ENCODE assay signal across 17 cellular contexts in genomic region chr16:68273459-68273858, GRCh38. TPM values are rescaled to one million over a fixed set of nuclear protein-coding genes. Genes with fewer than 3 reads are reported as not detected.
A peak's percentile ranks its signal among the peaks of the same experiment; 100 is the strongest.
DNase-seq lines count a peak whose midpoint lies in the region; ATAC-seq, FAIRE-seq and TF ChIP-seq lines count a peak whose summit lies in the region.
"Had no signal": no experiment of that assay in that cellular context is flagged by ENCODE, and none has a peak within 500 bp of the region (broad histone marks: within the 10 kb centered on the region; RNA-seq: fewer than 3 reads in every experiment).

No MANE protein-coding gene starts in this region.

- H3K4me3 ChIP-seq in MM.1S (ENCODE audit: low read length), result no peak overlapping the region
- H3K4me3 ChIP-seq in GM12878, result no peak overlapping the region
- H3K4me3 ChIP-seq in spleen, result no peak overlapping the region
- H3K4me3 ChIP-seq: A549, cardiac muscle cell, right atrium auricular region had no signal

- H2AFZ ChIP-seq in MM.1S (ENCODE audit: low read length), result no peak overlapping the region
- H2AFZ ChIP-seq in GM12878 (ENCODE audit: control insufficient read depth, low read depth, low read length), result no peak overlapping the region

- RAD21 ChIA-PET in GM12878 (lab: Charles Lee; ENCODE audit: unreplicated experiment), result interaction anchor here (1.1 to 4.1 kb wide), 7 partner anchors 10 to 56 kb away, joined by 4 to 32 read pairs (median 10); partner anchors contain the start of gene SLC7A6

- peaks cover 79% of the 10 kb centered on the region for H3K4me1 Mint-ChIP-seq in activated CD4-positive, alpha-beta T cell treated with anti-CD3 and anti-CD28 coated beads, Interleukin-2, amount 10 ng/mL, durations not matched to agents 7 days and 5 days

- no peak for TF ChIP-seq EP300 in GM12878 (IDR thresholded peaks at IDR 0.05; ENCODE audit: borderline replicate concordance in 1 of 2, control insufficient read depth in 1 of 2, low read depth in 2 of 2, low read length in 2 of 2)

- peaks cover 59% of the 10 kb centered on the region for H3F3A ChIP-seq in MM.1S (ENCODE audit: insufficient read depth, low read length)

- H3K9me2 ChIP-seq in MM.1S (replicated peaks; ENCODE audit: insufficient read depth, low read length), result no peaks in the 10 kb centered on the region
- H3K9me2 ChIP-seq: SK-N-SH had no signal

- DNase-seq in activated CD4-positive, alpha-beta T cell treated with anti-CD3 and anti-CD28 coated beads, Interleukin-2, amount 10 ng/mL, durations not matched to agents 7 days and 5 days, result no peak
- no peak for DNase-seq in activated CD4-positive, alpha-beta T cell treated with anti-CD3 and anti-CD28 coated beads, Interleukin-2, amount 50 U/mL, for 1 hour
- DNase-seq in MM.1S, result no peak
- DNase-seq in GM12878 (ENCODE audit: low read depth, low spot score), result no peak
- no peak for DNase-seq in spleen
- no peak for DNase-seq in omental fat pad (ENCODE audit: low spot score)
- no peak for DNase-seq in DMS114 treated with DMSO at 0.1 percent for 48 hours (lab: John Stamatoyannopoulos, UW; ENCODE audit: unreplicated experiment)
- DNase-seq: Calu3, head of caudate nucleus, NCI-H1092, SK-N-SH had no signal

- H3K4me1 ChIP-seq in MM.1S (ENCODE audit: low read length), result peaks cover 63% of the 10 kb centered on the region
- H3K4me1 ChIP-seq in GM12878 (ENCODE audit: control insufficient read depth, insufficient read depth, low read length), result peaks cover 45% of the 10 kb centered on the region
- peaks cover 18 to 92% (median 58%) of the 10 kb centered on the region in 6 donors for H3K4me1 ChIP-seq in spleen

- H3K9me3 ChIP-seq in MM.1S (replicated peaks; ENCODE audit: insufficient read depth, low read length), result no peaks in the 10 kb centered on the region
- no peaks in the 10 kb centered on the region for H3K9me3 ChIP-seq in GM12878 (replicated peaks; ENCODE audit: control insufficient read depth, insufficient read depth, low read length)
- H3K9me3 ChIP-seq in spleen, result no peaks in the 10 kb centered on the region
- H3K9me3 ChIP-seq: A549, right atrium auricular region, SK-N-SH had no signal

- no peaks in the 10 kb centered on the region for H4K20me1 ChIP-seq in MM.1S (ENCODE audit: insufficient read depth, low read length)
- H4K20me1 ChIP-seq in GM12878 (ENCODE audit: control insufficient read depth, insufficient read depth), result no peaks in the 10 kb centered on the region

- H3K79me2 ChIP-seq in MM.1S (ENCODE audit: low read length) (peaks cover 82% of the 10 kb centered on the region), GM12878 (ENCODE audit: control insufficient read depth, insufficient read depth, low read length) (peaks cover 58% of the 10 kb centered on the region)

- TF ChIP-seq CTCF in MM.1S (IDR thresholded peaks at IDR 0.05; ENCODE audit: low read length) (no peak), GM12878 (IDR thresholded peaks at IDR 0.05 in 2 of 3, conservative IDR thresholded peaks at IDR 0.05 in 1 of 3; ENCODE audit: control insufficient read depth in 2 of 3, extremely low read depth in 1 of 3, insufficient read depth in 1 of 3, low read depth in 3 of 3, low read length in 3 of 3) (no peak), spleen (IDR thresholded peaks at IDR 0.05 in 8 of 11, conservative IDR thresholded peaks at IDR 0.05 in 3 of 11) (no peak), omental fat pad (IDR thresholded peaks at IDR 0.05) (no peak)

- peak overlapping the region; percentile 94 for H3K27ac Mint-ChIP-seq in activated CD4-positive, alpha-beta T cell treated with anti-CD3 and anti-CD28 coated beads, Interleukin-2, amount 10 ng/mL, durations not matched to agents 7 days and 5 days

- in situ Hi-C loops in GM12878 (cut with MboI), result no loop called here

- FAIRE-seq in GM12878 (lab: Jason Lieb, UNC), result no peak
- FAIRE-seq: A549, H1 had no signal

- no peak for TF ChIP-seq RAD21 in GM12878 (IDR thresholded peaks at IDR 0.05; ENCODE audit: insufficient read depth, low read depth, low read length)

- peak overlapping the region; percentile 66 for H3K4me3 Mint-ChIP-seq in activated CD4-positive, alpha-beta T cell treated with anti-CD3 and anti-CD28 coated beads, Interleukin-2, amount 10 ng/mL, durations not matched to agents 7 days and 5 days

- H3K9ac ChIP-seq in MM.1S (ENCODE audit: low read length) (peak overlapping the region; percentile 24; the same call in 1 of the 2 replicates), GM12878 (ENCODE audit: control insufficient read depth, insufficient read depth, low read length) (no peak overlapping the region)
- H3K9ac ChIP-seq: SK-N-SH had no signal

- H3K27ac ChIP-seq in MM.1S (ENCODE audit: low read length) (peak overlapping the region; percentile 79), GM12878 (ENCODE audit: control insufficient read depth, insufficient read depth) (peak overlapping the region; percentile 41), spleen (peak overlapping the region in 7 of 8 donors; percentile 3 to 73 (median 48))
- H3K27ac ChIP-seq: A549, cardiac muscle cell had no signal

- WGBS in GM12878 (ENCODE audit: insufficient coverage, insufficient replicate concordance, low lambda C conversion rate, missing lambda C conversion rate), result 98% methylated on average over 5 of the region's 5 CpGs
- WGBS in spleen, 5 donors, result 84 to 95% (median 93%) methylated on average over 5 of the region's 5 CpGs

- POLR2A ChIA-PET in activated CD4-positive, alpha-beta T cell treated with anti-CD3 and anti-CD28 coated beads, Interleukin-2, amount 10 ng/mL, durations not matched to agents 7 days and 5 days (lab: Charles Lee), result no interaction called here
- POLR2A ChIA-PET in GM12878 (lab: Charles Lee), result interaction anchor here (1.0 to 12.2 kb wide), 6 partner anchors 10 to 37 kb away, joined by 3 to 177 read pairs (median 4); partner anchors contain the start of genes PRMT7 and SLC7A6OS

- TF ChIP-seq POLR2A in GM12878 (IDR thresholded peaks at IDR 0.05; ENCODE audit: low read depth, low read length) (no peak), spleen (IDR thresholded peaks at IDR 0.05) (no peak)

- no peaks in the 10 kb centered on the region for H3K27me3 Mint-ChIP-seq in activated CD4-positive, alpha-beta T cell treated with anti-CD3 and anti-CD28 coated beads, Interleukin-2, amount 10 ng/mL, durations not matched to agents 7 days and 5 days

- ATAC-seq in GM12878, result no peak
- ATAC-seq in omental fat pad (ENCODE audit: low FRiP score), result no peak
- ATAC-seq in GM21526 (IDR thresholded peaks at IDR 0.05; ENCODE audit: low FRiP score, unreplicated experiment), result no peak
- ATAC-seq: A549 had no signal

- BruUV-seq in GM12878 (replicated peaks; lab: Mats Ljungman, UMichigan), result no TSS peak

- peak overlapping the region; percentile 47 for H3K4me2 ChIP-seq in MM.1S (ENCODE audit: low read depth, low read length)
- peak overlapping the region; percentile 45 for H3K4me2 ChIP-seq in GM12878 (ENCODE audit: control insufficient read depth, insufficient read depth)
- H3K4me2 ChIP-seq: A549, SK-N-SH had no signal

- H3K27me3 ChIP-seq in MM.1S (replicated peaks; ENCODE audit: insufficient read depth, low read length), result no peaks in the 10 kb centered on the region
- no peaks in the 10 kb centered on the region for H3K27me3 ChIP-seq in GM12878 (replicated peaks in 1 of 2; ENCODE audit: control insufficient read depth in 2 of 2, insufficient read depth in 2 of 2, low read length in 1 of 2)
- H3K27me3 ChIP-seq in spleen (replicated peaks in 1 of 7), result no peaks in the 10 kb centered on the region
- H3K27me3 ChIP-seq: cardiac muscle cell, right atrium auricular region had no signal

- SMC1A ChIA-PET in GM12878 (lab: Charles Lee; ENCODE audit: uncharacterized antibody, unreplicated experiment), result interaction anchor here (1.7 to 18.5 kb wide), 5 partner anchors 5 to 54 kb away, joined by 8 to 253 read pairs (median 15); partner anchors contain the start of genes PRMT7, SLC7A6 and SLC7A6OS

- no peaks in the 10 kb centered on the region for H3K36me3 ChIP-seq in MM.1S (replicated peaks; ENCODE audit: insufficient read depth, low read length)
- peaks cover 9 to 18% of the 10 kb centered on the region in 2 experiments; a peak in 3 of 4 replicates for H3K36me3 ChIP-seq in GM12878 (ENCODE audit: control insufficient read depth in 2 of 2, insufficient read depth in 2 of 2, low read length in 1 of 2)
- H3K36me3 ChIP-seq in spleen, result peaks cover 0 to 84% (median 16%) of the 10 kb centered on the region in 6 donors
- H3K36me3 ChIP-seq: cardiac muscle cell had no signal

- peaks cover 65% of the 10 kb centered on the region for H3K36me3 Mint-ChIP-seq in activated CD4-positive, alpha-beta T cell treated with anti-CD3 and anti-CD28 coated beads, Interleukin-2, amount 10 ng/mL, durations not matched to agents 7 days and 5 days (ENCODE audit: low read depth)

- CTCF ChIA-PET in activated CD4-positive, alpha-beta T cell treated with anti-CD3 and anti-CD28 coated beads, Interleukin-2, amount 10 ng/mL, durations not matched to agents 7 days and 5 days (lab: Charles Lee), result interaction anchor here (1.3 to 3.3 kb wide), 5 partner anchors 10 to 26 kb away, joined by 3 to 16 read pairs (median 12); partner anchors contain the start of gene SLC7A6
- CTCF ChIA-PET in GM12878 (lab: Yijun Ruan, JAX), result interaction anchor here (0.7 to 2.5 kb wide), 5 partner anchors 10 to 191 kb away, joined by 3 to 12 read pairs (median 9); partner anchors contain the start of gene SLC7A6

- intact Hi-C loops in GM12878 (cut with micrococcal nuclease; ENCODE audit: unreplicated experiment) (no loop called here), spleen (cut with DNase I; ENCODE audit: low total_unique reads) (no loop called here)

- no peaks in the 10 kb centered on the region for H3K9me3 Mint-ChIP-seq in activated CD4-positive, alpha-beta T cell treated with anti-CD3 and anti-CD28 coated beads, Interleukin-2, amount 10 ng/mL, durations not matched to agents 7 days and 5 days

RNA-seq across cellular contexts. Expression of gene SLC7A6, which starts 9.1 kb away (rescaled TPM):
- total RNA-seq in activated CD4-positive, alpha-beta T cell treated with anti-CD3 and anti-CD28 coated beads, Interleukin-2, amount 10 ng/mL, durations not matched to agents 7 days and 5 days, result 100 to 1,000 TPM; 116 to 130 TPM
- 208 and 222 TPM in 2 replicates for total RNA-seq in GM12878 (2013; cell fraction: nucleolus; rRNA removed)
- total RNA-seq in GM12878 (2014; rRNA removed), result 29.8 and 33.9 TPM in 2 replicates
- total RNA-seq in GM12878 (2014; rRNA removed; fragmentation: Illumina TruSeq; extraction: Trizol), result 27.4 and 27.5 TPM in 2 replicates
- total RNA-seq in GM12878 (2021), result 51.3 and 60.4 TPM in 2 replicates
- 28.5 TPM for polyA plus RNA-seq in GM12878 (2011; ENCODE audit: low read depth)
- polyA plus RNA-seq in GM12878 (2011; rRNA removed), result 46.3 and 53.6 TPM in 2 replicates
- 49.2 and 50.2 TPM in 2 replicates for polyA plus RNA-seq in GM12878 (2011; cell fraction: cytosol; rRNA removed)
- polyA plus RNA-seq in GM12878 (2011; cell fraction: nucleus; rRNA removed), result 208 and 220 TPM in 2 replicates
- polyA plus RNA-seq in GM12878 (2012), result 25.9 and 29.0 TPM in 2 replicates
- polyA plus RNA-seq in GM12878 (2014; fragmentation: Illumina TruSeq; extraction: Trizol), result 60.1 and 66.5 TPM in 2 replicates
- 1 to 10 TPM; 8.2 TPM for polyA plus RNA-seq in GM12878 (2014; fragmentation: Nextera tagmentation; extraction: Ambion mirVana)
- polyA plus RNA-seq in GM12878 (2014; rRNA removed), result 52.7 and 55.0 TPM in 2 replicates
- 10 to 100 TPM; 26.6 to 27.4 TPM for polyA plus RNA-seq in GM12878 (2016; fragmentation: Nextera tagmentation; extraction: Ambion mirVana)
- polyA minus RNA-seq in GM12878 (2011; rRNA and poly(A)+ RNA removed), result 106 and 130 TPM in 2 replicates
- 28.4 and 29.1 TPM in 2 replicates for polyA minus RNA-seq in GM12878 (2011; cell fraction: cytosol; rRNA and poly(A)+ RNA removed)
- polyA minus RNA-seq in GM12878 (2011; cell fraction: nucleus; rRNA and poly(A)+ RNA removed), result 45.0 and 65.2 TPM in 2 replicates
- 10 to 100 TPM; 24.9 to 62.8 (median 50.7) TPM for total RNA-seq in spleen
- 10 to 100 TPM in 2 of 3 donors, 1 to 10 TPM in 1; 9.8 to 12.3 (median 11.6) TPM for polyA plus RNA-seq in spleen
- total RNA-seq in omental fat pad, result 100 to 1,000 TPM; 129 to 181 (median 147) TPM

RNA-seq across cellular contexts. Expression of gene PLA2G15, which starts 28.3 kb away (rescaled TPM):
- 10 to 100 TPM in 1 of 2 experiments, 1 to 10 TPM in 1; 8.4 to 10.1 TPM for total RNA-seq in activated CD4-positive, alpha-beta T cell treated with anti-CD3 and anti-CD28 coated beads, Interleukin-2, amount 10 ng/mL, durations not matched to agents 7 days and 5 days
- 16.6 and 18.3 TPM in 2 replicates for total RNA-seq in GM12878 (2013; cell fraction: nucleolus; rRNA removed)
- 8.2 and 8.4 TPM in 2 replicates for total RNA-seq in GM12878 (2014; rRNA removed)
- total RNA-seq in GM12878 (2014; rRNA removed; fragmentation: Illumina TruSeq; extraction: Trizol), result 3.4 and 3.8 TPM in 2 replicates
- 7.6 and 7.8 TPM in 2 replicates for total RNA-seq in GM12878 (2021)
- polyA plus RNA-seq in GM12878 (2011; ENCODE audit: low read depth), result 3.6 TPM
- polyA plus RNA-seq in GM12878 (2011; rRNA removed), result 3.1 and 6.3 TPM in 2 replicates
- 8.2 and 8.9 TPM in 2 replicates for polyA plus RNA-seq in GM12878 (2011; cell fraction: cytosol; rRNA removed)
- polyA plus RNA-seq in GM12878 (2011; cell fraction: nucleus; rRNA removed), result 11.1 and 11.3 TPM in 2 replicates
- polyA plus RNA-seq in GM12878 (2012), result 5.8 and 8.0 TPM in 2 replicates
- polyA plus RNA-seq in GM12878 (2014; fragmentation: Illumina TruSeq; extraction: Trizol), result 1.5 and 3.0 TPM in 2 replicates
- 1 to 10 TPM in 1 of 2 experiments, under 1 TPM in 1; 0.31 to 1.1 TPM for polyA plus RNA-seq in GM12878 (2014; fragmentation: Nextera tagmentation; extraction: Ambion mirVana)
- polyA plus RNA-seq in GM12878 (2014; rRNA removed), result 7.8 and 8.5 TPM in 2 replicates
- polyA plus RNA-seq in GM12878 (2016; fragmentation: Nextera tagmentation; extraction: Ambion mirVana), result 1 to 10 TPM; 7.3 to 9.4 TPM
- 8.5 and 8.7 TPM in 2 replicates for polyA minus RNA-seq in GM12878 (2011; rRNA and poly(A)+ RNA removed)
- polyA minus RNA-seq in GM12878 (2011; cell fraction: cytosol; rRNA and poly(A)+ RNA removed), result 4.8 and 5.7 TPM in 2 replicates
- 4.1 and 7.2 TPM in 2 replicates for polyA minus RNA-seq in GM12878 (2011; cell fraction: nucleus; rRNA and poly(A)+ RNA removed)
- 10 to 100 TPM; 26.1 to 40.4 (median 35.7) TPM for total RNA-seq in spleen
- 1 to 10 TPM; 6.3 to 8.5 (median 7.9) TPM for polyA plus RNA-seq in spleen
- 10 to 100 TPM; 24.0 to 42.9 (median 31.1) TPM for total RNA-seq in omental fat pad

RNA-seq across cellular contexts. Expression of gene SLC7A6OS, which starts 37.3 kb away (rescaled TPM):
- total RNA-seq in activated CD4-positive, alpha-beta T cell treated with anti-CD3 and anti-CD28 coated beads, Interleukin-2, amount 10 ng/mL, durations not matched to agents 7 days and 5 days, result 10 to 100 TPM; 25.9 to 28.6 TPM
- 46.8 and 51.0 TPM in 2 replicates for total RNA-seq in GM12878 (2013; cell fraction: nucleolus; rRNA removed)
- 16.0 and 17.7 TPM in 2 replicates for total RNA-seq in GM12878 (2014; rRNA removed)
- total RNA-seq in GM12878 (2014; rRNA removed; fragmentation: Illumina TruSeq; extraction: Trizol), result 17.7 and 18.1 TPM in 2 replicates
- 17.7 and 22.0 TPM in 2 replicates for total RNA-seq in GM12878 (2021)
- 11.8 TPM for polyA plus RNA-seq in GM12878 (2011; ENCODE audit: low read depth)
- polyA plus RNA-seq in GM12878 (2011; rRNA removed), result 17.8 and 19.6 TPM in 2 replicates
- 8.7 and 9.2 TPM in 2 replicates for polyA plus RNA-seq in GM12878 (2011; cell fraction: cytosol; rRNA removed)
- 28.2 and 29.3 TPM in 2 replicates for polyA plus RNA-seq in GM12878 (2011; cell fraction: nucleus; rRNA removed)
- polyA plus RNA-seq in GM12878 (2012), result 14.3 and 16.2 TPM in 2 replicates
- 16.0 and 16.8 TPM in 2 replicates for polyA plus RNA-seq in GM12878 (2014; fragmentation: Illumina TruSeq; extraction: Trizol)
- 1 to 10 TPM; 2.9 to 6.4 TPM for polyA plus RNA-seq in GM12878 (2014; fragmentation: Nextera tagmentation; extraction: Ambion mirVana)
- polyA plus RNA-seq in GM12878 (2014; rRNA removed), result 13.9 and 16.0 TPM in 2 replicates
- polyA plus RNA-seq in GM12878 (2016; fragmentation: Nextera tagmentation; extraction: Ambion mirVana), result 10 to 100 TPM; 23.8 to 27.4 TPM
- 11.2 and 13.8 TPM in 2 replicates for polyA minus RNA-seq in GM12878 (2011; rRNA and poly(A)+ RNA removed)
- polyA minus RNA-seq in GM12878 (2011; cell fraction: cytosol; rRNA and poly(A)+ RNA removed), result 2.8 and 2.9 TPM in 2 replicates
- polyA minus RNA-seq in GM12878 (2011; cell fraction: nucleus; rRNA and poly(A)+ RNA removed), result 10.0 and 16.6 TPM in 2 replicates
- total RNA-seq in spleen, result 10 to 100 TPM; 17.6 to 30.6 (median 26.6) TPM
- 10 to 100 TPM in 1 of 3 donors, 1 to 10 TPM in 2; 7.5 to 10.6 (median 8.5) TPM for polyA plus RNA-seq in spleen
- 10 to 100 TPM in 3 of 4 donors, 1 to 10 TPM in 1; 7.2 to 19.7 (median 14.7) TPM for total RNA-seq in omental fat pad

RNA-seq across cellular contexts. Expression of gene PRMT7, which starts 37.4 kb away (rescaled TPM):
- total RNA-seq in activated CD4-positive, alpha-beta T cell treated with anti-CD3 and anti-CD28 coated beads, Interleukin-2, amount 10 ng/mL, durations not matched to agents 7 days and 5 days, result 10 to 100 TPM; 76.9 TPM
- total RNA-seq in GM12878 (2013; cell fraction: nucleolus; rRNA removed), result 287 and 321 TPM in 2 replicates
- total RNA-seq in GM12878 (2014; rRNA removed), result 45.8 and 48.5 TPM in 2 replicates
- 32.6 and 33.4 TPM in 2 replicates for total RNA-seq in GM12878 (2014; rRNA removed; fragmentation: Illumina TruSeq; extraction: Trizol)
- total RNA-seq in GM12878 (2021), result 45.4 and 47.6 TPM in 2 replicates
- 16.4 TPM for polyA plus RNA-seq in GM12878 (2011; ENCODE audit: low read depth)
- 40.7 and 49.3 TPM in 2 replicates for polyA plus RNA-seq in GM12878 (2011; rRNA removed)
- 51.4 and 85.8 TPM in 2 replicates for polyA plus RNA-seq in GM12878 (2011; cell fraction: cytosol; rRNA removed)
- 460 and 573 TPM in 2 replicates for polyA plus RNA-seq in GM12878 (2011; cell fraction: nucleus; rRNA removed)
- 32.4 and 33.5 TPM in 2 replicates for polyA plus RNA-seq in GM12878 (2012)
- 28.6 and 43.3 TPM in 2 replicates for polyA plus RNA-seq in GM12878 (2014; fragmentation: Illumina TruSeq; extraction: Trizol)
- 1 to 10 TPM; 5.1 to 5.6 TPM for polyA plus RNA-seq in GM12878 (2014; fragmentation: Nextera tagmentation; extraction: Ambion mirVana)
- polyA plus RNA-seq in GM12878 (2014; rRNA removed), result 52.4 and 56.1 TPM in 2 replicates
- 10 to 100 TPM; 36.9 to 40.7 TPM for polyA plus RNA-seq in GM12878 (2016; fragmentation: Nextera tagmentation; extraction: Ambion mirVana)
- 54.9 and 77.8 TPM in 2 replicates for polyA minus RNA-seq in GM12878 (2011; rRNA and poly(A)+ RNA removed)
- polyA minus RNA-seq in GM12878 (2011; cell fraction: cytosol; rRNA and poly(A)+ RNA removed), result 20.1 and 21.9 TPM in 2 replicates
- polyA minus RNA-seq in GM12878 (2011; cell fraction: nucleus; rRNA and poly(A)+ RNA removed), result 77.7 and 124 TPM in 2 replicates
- total RNA-seq in spleen, result 10 to 100 TPM; 31.9 to 66.4 (median 42.8) TPM
- polyA plus RNA-seq in spleen, result 10 to 100 TPM; 25.0 to 48.2 (median 40.5) TPM
- total RNA-seq in omental fat pad, result 10 to 100 TPM; 22.3 to 56.7 (median 35.8) TPM

RNA-seq across cellular contexts. Expression of gene ESRP2, which starts 37.5 kb away (rescaled TPM):
- total RNA-seq in activated CD4-positive, alpha-beta T cell treated with anti-CD3 and anti-CD28 coated beads, Interleukin-2, amount 10 ng/mL, durations not matched to agents 7 days and 5 days, result under 1 TPM in 1 of 2 experiments, not detected in 1; 0.08 TPM
- not detected in 2 replicates for total RNA-seq in GM12878 (2013; cell fraction: nucleolus; rRNA removed)
- total RNA-seq in GM12878 (2014; rRNA removed) (0.11 TPM in 1 of 2 replicates, not detected in the other), GM12878 (2014; rRNA removed; fragmentation: Illumina TruSeq; extraction: Trizol) (0.04 TPM in 1 of 2 replicates, not detected in the other), GM12878 (2021) (0.08 and 0.29 TPM in 2 replicates), spleen (under 1 TPM in 5 of 7 donors, not detected in 2; 0.20 to 0.35 (median 0.27) TPM), omental fat pad (1 to 10 TPM in 3 of 4 donors, not detected in 1; 1.9 to 6.5 (median 4.2) TPM)
- polyA plus RNA-seq in GM12878 (2011; ENCODE audit: low read depth), result not detected
- polyA plus RNA-seq in GM12878 (2011; rRNA removed) (not detected in 2 replicates), GM12878 (2014; fragmentation: Illumina TruSeq; extraction: Trizol) (0.06 TPM in 1 of 2 replicates, not detected in the other), GM12878 (2014; fragmentation: Nextera tagmentation; extraction: Ambion mirVana) (under 1 TPM in 1 of 2 experiments, not detected in 1; 0.08 TPM), GM12878 (2014; rRNA removed) (0.13 and 0.23 TPM in 2 replicates), GM12878 (2016; fragmentation: Nextera tagmentation; extraction: Ambion mirVana) (under 1 TPM; 0.12 to 0.64 TPM), spleen (under 1 TPM; 0.02 to 0.16 (median 0.09) TPM)
- polyA plus RNA-seq in GM12878 (2011; cell fraction: cytosol; rRNA removed), result not detected in 2 replicates
- polyA plus RNA-seq in GM12878 (2011; cell fraction: nucleus; rRNA removed), result 0.03 and 0.18 TPM in 2 replicates
- polyA plus RNA-seq in GM12878 (2012), result 0.10 and 0.42 TPM in 2 replicates
- polyA minus RNA-seq in GM12878 (2011; rRNA and poly(A)+ RNA removed), result 0.10 TPM in 1 of 2 replicates, not detected in the other
- polyA minus RNA-seq in GM12878 (2011; cell fraction: cytosol; rRNA and poly(A)+ RNA removed), result 1.0 TPM in 1 of 2 replicates, not detected in the other
- polyA minus RNA-seq in GM12878 (2011; cell fraction: nucleus; rRNA and poly(A)+ RNA removed), result 0.36 and 0.38 TPM in 2 replicates
- polyA plus RNA-seq: neural cell had no signal
